Comparison of ENCODE assay signal across 7 cellular contexts in the genomic region with DNA sequence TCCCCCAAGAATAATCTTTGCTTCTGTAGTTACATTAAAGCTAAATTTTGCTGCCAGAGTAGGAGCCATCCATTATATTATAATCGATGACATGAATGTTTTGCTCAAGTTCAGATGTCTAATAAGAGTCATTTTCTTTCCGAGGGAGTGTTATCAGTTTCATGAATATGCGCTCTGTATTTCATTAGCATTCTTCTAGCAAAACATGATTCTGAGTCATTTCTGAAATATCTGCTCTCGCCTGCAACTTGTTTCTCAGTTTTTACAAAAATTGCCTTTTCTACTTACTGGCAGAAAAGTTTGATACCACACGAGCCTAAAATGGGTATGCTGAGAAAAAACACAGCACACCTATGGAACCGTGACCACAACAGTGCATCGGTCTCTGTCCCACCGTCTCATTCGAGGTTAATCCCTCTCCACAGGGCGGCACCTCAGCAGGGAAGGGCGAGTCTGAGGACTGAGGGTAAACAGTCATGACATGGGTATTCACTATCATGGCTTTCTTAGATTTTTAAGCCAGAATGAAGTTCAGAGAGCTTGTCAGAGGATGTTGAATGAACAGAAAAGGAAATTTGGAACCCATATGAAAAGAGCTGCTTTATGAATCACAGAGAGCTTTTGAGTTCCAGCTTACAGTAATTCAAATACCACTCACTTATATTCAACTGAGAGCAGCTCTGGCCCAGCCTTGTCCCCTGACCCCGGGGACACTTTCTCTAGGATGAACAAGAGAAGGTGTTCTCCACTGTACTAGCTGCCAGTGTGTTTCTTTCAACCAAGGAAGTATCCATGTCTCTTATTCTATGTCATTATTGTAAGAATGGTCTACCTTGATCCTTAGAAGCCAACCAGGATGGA.
DNase-seq lines count a peak whose midpoint lies in the region; ATAC-seq and TF ChIP-seq lines count a peak whose summit lies in the region.
"Not testable (repeated sequence)": the region's sequence is repeated elsewhere in the genome, so short reads cannot be mapped to it uniquely, and the experiment has no call there.

No MANE protein-coding gene starts in this region.

- not testable (repeated sequence) for H3K4me2 ChIP-seq in GM23338

- H3K27ac ChIP-seq in GM23338 (ENCODE audit: low read depth); foreskin keratinocyte: not testable (repeated sequence)
- peak overlapping the region; percentile 76 for H3K27ac ChIP-seq in RWPE1
- H3K27ac ChIP-seq in brain microvascular endothelial cell = peak overlapping the region; percentile 59

- not testable (repeated sequence) for TF ChIP-seq CTCF in GM23338 (conservative IDR thresholded peaks at IDR 0.05; ENCODE audit: low read depth in 2 of 2); RWPE1 (conservative IDR thresholded peaks at IDR 0.05; ENCODE audit: low read depth); brain microvascular endothelial cell (IDR thresholded peaks at IDR 0.05; ENCODE audit: low read depth, low read length, missing control alignments); foreskin keratinocyte (conservative IDR thresholded peaks at IDR 0.05)

- CTCF ChIA-PET in RWPE1 (lab: Yijun Ruan, JAX); activated CD4-positive, alpha-beta T cell treated with anti-CD3 and anti-CD28 coated beads for 36 hours (lab: Charles Lee): not testable (repeated sequence)

- H3K36me3 Mint-ChIP-seq in GM23338 (ENCODE audit: low read depth); activated CD4-positive, alpha-beta T cell treated with anti-CD3 and anti-CD28 coated beads for 36 hours (ENCODE audit: low read depth); activated T-helper 17 cell treated with anti-CD3 and anti-CD28 coated beads, Interleukin-2, amount 50 U/mL, for 72 hours (ENCODE audit: low read depth): not testable (repeated sequence)

- H3F3A ChIP-seq in GM23338 (replicated peaks; ENCODE audit: low read depth) = not testable (repeated sequence)

- not testable (repeated sequence) for H3K27ac Mint-ChIP-seq in GM23338
- peak overlapping the region; percentile 83 for H3K27ac Mint-ChIP-seq in activated CD4-positive, alpha-beta T cell treated with anti-CD3 and anti-CD28 coated beads for 36 hours
- H3K27ac Mint-ChIP-seq in activated T-helper 17 cell treated with anti-CD3 and anti-CD28 coated beads, Interleukin-2, amount 50 U/mL, for 72 hours = peak overlapping the region; percentile 87

- not testable (repeated sequence) for H3K9me3 Mint-ChIP-seq in GM23338; activated CD4-positive, alpha-beta T cell treated with anti-CD3 and anti-CD28 coated beads for 36 hours (ENCODE audit: low read depth); activated T-helper 17 cell treated with anti-CD3 and anti-CD28 coated beads, Interleukin-2, amount 50 U/mL, for 72 hours

- in situ Hi-C loops in brain microvascular endothelial cell (cut with HindIII; ENCODE audit: low pct_ligation_motif_present, low sequenced_read_pairs) = not testable (repeated sequence)

- not testable (repeated sequence) for H3K9me2 ChIP-seq in GM23338 (ENCODE audit: insufficient read depth)

- ATAC-seq in GM23338 (peak; percentile 80), foreskin keratinocyte (peak; percentile 85), sciatic nerve (peak; percentile 45)
- ATAC-seq in activated CD4-positive, alpha-beta T cell treated with anti-CD3 and anti-CD28 coated beads for 36 hours = peak; percentile 63
- ATAC-seq in activated T-helper 17 cell treated with anti-CD3 and anti-CD28 coated beads, Interleukin-2, amount 50 U/mL, for 72 hours (replicated peaks) = peak; percentile 72

- H3K4me3 ChIP-seq in GM23338; brain microvascular endothelial cell (ENCODE audit: low read depth, low read length): not testable (repeated sequence)

- H3K27me3 Mint-ChIP-seq in GM23338 (ENCODE audit: insufficient read depth, low read depth, poor library complexity); activated CD4-positive, alpha-beta T cell treated with anti-CD3 and anti-CD28 coated beads for 36 hours; activated T-helper 17 cell treated with anti-CD3 and anti-CD28 coated beads, Interleukin-2, amount 50 U/mL, for 72 hours: not testable (repeated sequence)

- H3K27me3 ChIP-seq in GM23338 (ENCODE audit: insufficient read depth); brain microvascular endothelial cell (replicated peaks); foreskin keratinocyte: not testable (repeated sequence)

- intact Hi-C loops in activated CD4-positive, alpha-beta T cell treated with anti-CD3 and anti-CD28 coated beads for 36 hours (cut with DNase I, micrococcal nuclease); sciatic nerve (cut with DNase I): not testable (repeated sequence)

- not testable (repeated sequence) for H3K36me3 ChIP-seq in GM23338 (ENCODE audit: insufficient read depth); brain microvascular endothelial cell (replicated peaks)

- POLR2A ChIA-PET in RWPE1 (lab: Yijun Ruan, JAX; ENCODE audit: low non-redundant PET); activated CD4-positive, alpha-beta T cell treated with anti-CD3 and anti-CD28 coated beads for 36 hours (lab: Charles Lee): not testable (repeated sequence)

- H2AFZ ChIP-seq in GM23338 = not testable (repeated sequence)

- not testable (repeated sequence) for H3K4me3 Mint-ChIP-seq in GM23338; activated CD4-positive, alpha-beta T cell treated with anti-CD3 and anti-CD28 coated beads for 36 hours
- peak overlapping the region; percentile 77 for H3K4me3 Mint-ChIP-seq in activated T-helper 17 cell treated with anti-CD3 and anti-CD28 coated beads, Interleukin-2, amount 50 U/mL, for 72 hours

- peaks cover 11% of the 10 kb centered on the region for H3K4me1 Mint-ChIP-seq in GM23338
- peaks cover 27% of the 10 kb centered on the region for H3K4me1 Mint-ChIP-seq in activated CD4-positive, alpha-beta T cell treated with anti-CD3 and anti-CD28 coated beads for 36 hours
- H3K4me1 Mint-ChIP-seq in activated T-helper 17 cell treated with anti-CD3 and anti-CD28 coated beads, Interleukin-2, amount 50 U/mL, for 72 hours = not testable (repeated sequence)

- H4K20me1 ChIP-seq in GM23338 (replicated peaks; ENCODE audit: insufficient read depth) = not testable (repeated sequence)

- DNase-seq in GM23338 (ENCODE audit: low spot score); RWPE1 (ENCODE audit: low spot score); activated CD4-positive, alpha-beta T cell treated with anti-CD3 and anti-CD28 coated beads for 36 hours; brain microvascular endothelial cell; sciatic nerve (ENCODE audit: low spot score): not testable (repeated sequence)
- DNase-seq in foreskin keratinocyte = peak in 1 of 2 donors; percentile 13

- not testable (repeated sequence) for H3K4me1 ChIP-seq in GM23338 (ENCODE audit: insufficient read depth); foreskin keratinocyte

- not testable (repeated sequence) for H3K79me2 ChIP-seq in GM23338 (replicated peaks; ENCODE audit: insufficient read depth)
